1 cellular context compared by ENCODE assay signal in the genomic region with DNA sequence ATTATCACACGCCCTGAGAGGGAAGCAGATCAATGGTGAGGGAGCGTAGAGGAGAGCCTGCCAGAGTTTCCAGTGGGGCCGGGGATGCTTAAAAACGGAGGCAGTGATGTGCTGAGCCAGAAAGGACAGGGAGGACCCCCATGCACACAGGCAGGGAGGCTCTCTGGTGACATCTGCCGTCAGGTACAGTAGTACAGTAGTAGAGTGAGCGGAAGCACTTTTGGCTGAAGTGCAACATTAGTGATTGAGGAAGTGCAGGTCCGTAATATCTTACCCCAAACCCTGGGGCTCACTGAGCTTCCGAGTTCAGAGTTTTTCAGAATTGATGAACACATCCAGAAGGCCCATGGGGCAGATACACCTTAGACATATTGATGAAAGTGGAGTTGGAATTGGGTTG.
TF ChIP-seq lines count a peak whose summit lies in the region.

No MANE protein-coding gene starts in this region.

TF ChIP-seq in K562, 482 proteins besides CTCF, POLR2A, EP300 and RAD21:
- TF ChIP-seq SMAD4 (CRISPR knock-in tag; conservative IDR thresholded peaks at IDR 0.05) (no peak), ZNF184 (CRISPR knock-in tag; IDR thresholded peaks at IDR 0.05) (no peak), SAFB2 (IDR thresholded peaks at IDR 0.05; ENCODE audit: borderline replicate concordance, low read depth, low read length, severe bottlenecking) (no peak), NFATC3 (IDR thresholded peaks at IDR 0.05) (no peak), TAF7 (tag; IDR thresholded peaks at IDR 0.05) (no peak), SMARCA4 (IDR thresholded peaks at IDR 0.05) (no peak), FOSL1 (tag; conservative IDR thresholded peaks at IDR 0.05) (no peak), CCAR2 (IDR thresholded peaks at IDR 0.05; ENCODE audit: low read depth, low read length) (no peak), ZBED1 (IDR thresholded peaks at IDR 0.05) (no peak), EGR1 (conservative IDR thresholded peaks at IDR 0.05) (no peak), CAMTA2 (CRISPR knock-in tag; conservative IDR thresholded peaks at IDR 0.05) (no peak), HNRNPH1 (optimal IDR thresholded peaks at IDR 0.05; ENCODE audit: low read depth, low read length) (no peak), ZC3H4 (CRISPR knock-in tag; IDR thresholded peaks at IDR 0.05; ENCODE audit: borderline replicate concordance) (no peak), ZNF507 (tag; conservative IDR thresholded peaks at IDR 0.05) (no peak)
- TF ChIP-seq, protein P1, sequence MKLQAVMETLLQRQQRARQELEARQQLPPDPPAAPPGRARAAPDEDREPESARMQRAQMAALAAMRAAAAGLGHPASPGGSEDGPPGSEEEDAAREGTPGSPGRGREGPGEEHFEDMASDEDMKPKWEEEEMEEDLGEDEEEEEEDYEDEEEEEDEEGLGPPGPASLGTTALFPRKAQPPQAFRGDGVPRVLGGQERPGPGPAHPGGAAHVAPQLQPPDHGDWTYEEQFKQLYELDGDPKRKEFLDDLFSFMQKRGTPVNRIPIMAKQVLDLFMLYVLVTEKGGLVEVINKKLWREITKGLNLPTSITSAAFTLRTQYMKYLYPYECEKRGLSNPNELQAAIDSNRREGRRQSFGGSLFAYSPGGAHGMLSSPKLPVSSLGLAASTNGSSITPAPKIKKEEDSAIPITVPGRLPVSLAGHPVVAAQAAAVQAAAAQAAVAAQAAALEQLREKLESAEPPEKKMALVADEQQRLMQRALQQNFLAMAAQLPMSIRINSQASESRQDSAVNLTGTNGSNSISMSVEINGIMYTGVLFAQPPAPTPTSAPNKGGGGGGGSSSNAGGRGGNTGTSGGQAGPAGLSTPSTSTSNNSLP (IDR thresholded peaks at IDR 0.05; ENCODE audit: borderline replicate concordance, low read depth, low read length): no peak
- TF ChIP-seq, protein P2, sequence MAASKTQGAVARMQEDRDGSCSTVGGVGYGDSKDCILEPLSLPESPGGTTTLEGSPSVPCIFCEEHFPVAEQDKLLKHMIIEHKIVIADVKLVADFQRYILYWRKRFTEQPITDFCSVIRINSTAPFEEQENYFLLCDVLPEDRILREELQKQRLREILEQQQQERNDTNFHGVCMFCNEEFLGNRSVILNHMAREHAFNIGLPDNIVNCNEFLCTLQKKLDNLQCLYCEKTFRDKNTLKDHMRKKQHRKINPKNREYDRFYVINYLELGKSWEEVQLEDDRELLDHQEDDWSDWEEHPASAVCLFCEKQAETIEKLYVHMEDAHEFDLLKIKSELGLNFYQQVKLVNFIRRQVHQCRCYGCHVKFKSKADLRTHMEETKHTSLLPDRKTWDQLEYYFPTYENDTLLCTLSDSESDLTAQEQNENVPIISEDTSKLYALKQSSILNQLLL (CRISPR knock-in tag; IDR thresholded peaks at IDR 0.05; ENCODE audit: borderline replicate concordance): no peak
- TF ChIP-seq, protein P3, sequence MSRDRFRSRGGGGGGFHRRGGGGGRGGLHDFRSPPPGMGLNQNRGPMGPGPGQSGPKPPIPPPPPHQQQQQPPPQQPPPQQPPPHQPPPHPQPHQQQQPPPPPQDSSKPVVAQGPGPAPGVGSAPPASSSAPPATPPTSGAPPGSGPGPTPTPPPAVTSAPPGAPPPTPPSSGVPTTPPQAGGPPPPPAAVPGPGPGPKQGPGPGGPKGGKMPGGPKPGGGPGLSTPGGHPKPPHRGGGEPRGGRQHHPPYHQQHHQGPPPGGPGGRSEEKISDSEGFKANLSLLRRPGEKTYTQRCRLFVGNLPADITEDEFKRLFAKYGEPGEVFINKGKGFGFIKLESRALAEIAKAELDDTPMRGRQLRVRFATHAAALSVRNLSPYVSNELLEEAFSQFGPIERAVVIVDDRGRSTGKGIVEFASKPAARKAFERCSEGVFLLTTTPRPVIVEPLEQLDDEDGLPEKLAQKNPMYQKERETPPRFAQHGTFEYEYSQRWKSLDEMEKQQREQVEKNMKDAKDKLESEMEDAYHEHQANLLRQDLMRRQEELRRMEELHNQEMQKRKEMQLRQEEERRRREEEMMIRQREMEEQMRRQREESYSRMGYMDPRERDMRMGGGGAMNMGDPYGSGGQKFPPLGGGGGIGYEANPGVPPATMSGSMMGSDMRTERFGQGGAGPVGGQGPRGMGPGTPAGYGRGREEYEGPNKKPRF (IDR thresholded peaks at IDR 0.05; ENCODE audit: low read depth, low read length): no peak
- TF ChIP-seq, protein P4, sequence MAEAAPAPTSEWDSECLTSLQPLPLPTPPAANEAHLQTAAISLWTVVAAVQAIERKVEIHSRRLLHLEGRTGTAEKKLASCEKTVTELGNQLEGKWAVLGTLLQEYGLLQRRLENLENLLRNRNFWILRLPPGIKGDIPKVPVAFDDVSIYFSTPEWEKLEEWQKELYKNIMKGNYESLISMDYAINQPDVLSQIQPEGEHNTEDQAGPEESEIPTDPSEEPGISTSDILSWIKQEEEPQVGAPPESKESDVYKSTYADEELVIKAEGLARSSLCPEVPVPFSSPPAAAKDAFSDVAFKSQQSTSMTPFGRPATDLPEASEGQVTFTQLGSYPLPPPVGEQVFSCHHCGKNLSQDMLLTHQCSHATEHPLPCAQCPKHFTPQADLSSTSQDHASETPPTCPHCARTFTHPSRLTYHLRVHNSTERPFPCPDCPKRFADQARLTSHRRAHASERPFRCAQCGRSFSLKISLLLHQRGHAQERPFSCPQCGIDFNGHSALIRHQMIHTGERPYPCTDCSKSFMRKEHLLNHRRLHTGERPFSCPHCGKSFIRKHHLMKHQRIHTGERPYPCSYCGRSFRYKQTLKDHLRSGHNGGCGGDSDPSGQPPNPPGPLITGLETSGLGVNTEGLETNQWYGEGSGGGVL (CRISPR knock-in tag; IDR thresholded peaks at IDR 0.05): no peak
